ENCODE assay signal across 1 cellular context in the genomic region with DNA sequence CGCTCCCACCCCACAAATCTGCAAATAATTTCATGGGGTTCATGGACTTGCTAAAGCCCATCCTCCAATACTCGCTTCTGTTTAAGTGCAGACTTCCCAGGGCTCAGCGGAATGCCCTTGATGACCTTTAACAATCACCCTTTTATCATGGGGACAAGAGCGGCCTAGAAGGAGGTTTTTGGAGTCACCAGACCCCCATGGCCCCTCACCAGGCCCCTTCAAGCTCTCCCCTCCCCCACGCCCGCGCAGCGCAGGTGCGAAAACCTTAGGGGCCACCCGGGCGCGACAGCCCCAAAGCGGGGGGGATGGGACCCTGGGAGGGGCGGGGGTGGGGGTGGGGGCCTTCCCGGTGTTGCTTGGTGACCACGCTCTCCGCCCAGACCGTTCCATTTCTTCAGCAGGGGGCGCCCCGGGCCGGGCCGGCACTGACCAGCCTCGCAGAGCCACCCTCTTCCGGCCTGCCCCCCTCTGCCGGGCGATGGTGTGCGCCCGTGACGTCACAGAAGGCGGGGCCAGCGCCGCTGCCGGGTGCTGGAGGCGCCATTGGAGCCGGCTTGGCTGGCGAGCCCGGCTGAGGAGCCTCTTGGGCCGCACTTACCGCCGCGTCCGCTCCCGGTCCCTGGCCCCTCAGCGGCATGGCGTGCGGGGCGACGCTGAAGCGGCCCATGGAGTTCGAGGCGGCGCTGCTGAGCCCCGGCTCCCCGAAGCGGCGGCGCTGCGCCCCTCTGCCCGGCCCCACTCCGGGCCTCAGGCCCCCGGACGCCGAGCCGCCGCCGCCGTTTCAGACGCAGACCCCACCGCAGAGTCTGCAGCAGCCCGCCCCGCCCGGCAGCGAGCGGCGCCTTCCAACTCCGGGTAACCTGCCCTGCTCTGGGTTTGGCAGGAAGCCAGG.
TF ChIP-seq lines count a peak whose summit lies in the region.

A gene with protein sequence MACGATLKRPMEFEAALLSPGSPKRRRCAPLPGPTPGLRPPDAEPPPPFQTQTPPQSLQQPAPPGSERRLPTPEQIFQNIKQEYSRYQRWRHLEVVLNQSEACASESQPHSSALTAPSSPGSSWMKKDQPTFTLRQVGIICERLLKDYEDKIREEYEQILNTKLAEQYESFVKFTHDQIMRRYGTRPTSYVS (plus strand): TSS at position 531 of the 892 bp plus-strand sequence. CDS start 105 bp downstream, at position 636.

TF ChIP-seq in H1, 55 proteins besides CTCF, POLR2A, EP300 and RAD21 (continues in another document):
- TF ChIP-seq TCF12 (IDR thresholded peaks at IDR 0.05; ENCODE audit: low read depth, low read length) (peak; percentile 98), TBP (IDR thresholded peaks at IDR 0.05; ENCODE audit: low read depth, low read length) (peak; percentile 93), SUZ12 (IDR thresholded peaks at IDR 0.05; ENCODE audit: low read length) (no peak), GABPA (IDR thresholded peaks at IDR 0.05; ENCODE audit: borderline replicate concordance, insufficient read depth, low read length) (no peak), GTF2F1 (IDR thresholded peaks at IDR 0.05; ENCODE audit: borderline replicate concordance, low read depth, low read length) (no peak), RBBP5 (IDR thresholded peaks at IDR 0.05; ENCODE audit: borderline replicate concordance, low read depth, low read length) (peak; percentile 58), EGR1 (IDR thresholded peaks at IDR 0.05; ENCODE audit: borderline replicate concordance, low read depth, low read length) (peak; percentile 59; the same call in 1 of the 2 replicates), SIN3A (conservative IDR thresholded peaks at IDR 0.05 in 1 of 2, IDR thresholded peaks at IDR 0.05 in 1 of 2; ENCODE audit: low read depth in 1 of 2, low read length in 2 of 2) (peak; percentile 5 to 40; a peak in 2 of 4 replicates), PHF8 (conservative IDR thresholded peaks at IDR 0.05; ENCODE audit: low read depth, low read length) (peak; percentile 97), KDM1A (IDR thresholded peaks at IDR 0.05; ENCODE audit: borderline replicate concordance, low read length) (no peak), JUN (IDR thresholded peaks at IDR 0.05; ENCODE audit: low read depth, low read length) (no peak), SP2 (IDR thresholded peaks at IDR 0.05; ENCODE audit: low read length) (no peak), CHD2 (IDR thresholded peaks at IDR 0.05; ENCODE audit: low read length) (peak; percentile 32; the same call in 1 of the 2 replicates), RXRA (IDR thresholded peaks at IDR 0.05; ENCODE audit: insufficient read depth, low read depth, low read length) (0 out of 2 replicates have a peak, but pooled peaks have one; percentile 31), SRF (IDR thresholded peaks at IDR 0.05; ENCODE audit: low read depth, low read length) (no peak), RFX5 (IDR thresholded peaks at IDR 0.05; ENCODE audit: borderline replicate concordance, low read depth, low read length) (no peak), YY1 (IDR thresholded peaks at IDR 0.05; ENCODE audit: low read depth, low read length) (peak; percentile 90), RNF2 (IDR thresholded peaks at IDR 0.05; ENCODE audit: borderline replicate concordance, low read depth, low read length, missing control alignments, poor library complexity, severe bottlenecking) (no peak), NANOG (IDR thresholded peaks at IDR 0.05; ENCODE audit: insufficient read depth, low read depth, low read length, poor library complexity, severe bottlenecking) (peak; percentile 96), BCL11A (IDR thresholded peaks at IDR 0.05; ENCODE audit: low read depth in 2 of 2, low read length in 2 of 2) (no peak), TEAD4 (IDR thresholded peaks at IDR 0.05; ENCODE audit: low read depth, low read length) (peak; percentile 79), HDAC6 (IDR thresholded peaks at IDR 0.05; ENCODE audit: low read depth, low read length) (no peak), CEBPB (IDR thresholded peaks at IDR 0.05; ENCODE audit: low read depth, low read length) (no peak), EZH2 (IDR thresholded peaks at IDR 0.05; ENCODE audit: low read depth, low read length, severe bottlenecking) (no peak), SIX5 (IDR thresholded peaks at IDR 0.05; ENCODE audit: low read depth, low read length) (no peak), SP1 (IDR thresholded peaks at IDR 0.05; ENCODE audit: low read depth, low read length) (peak; percentile 88), BRCA1 (IDR thresholded peaks at IDR 0.05; ENCODE audit: low read depth, low read length) (peak; percentile 52; the same call in 1 of the 2 replicates), SP4 (IDR thresholded peaks at IDR 0.05; ENCODE audit: low read length) (0 out of 2 replicates have a peak, but pooled peaks have one; percentile 21), NRF1 (IDR thresholded peaks at IDR 0.05; ENCODE audit: low read depth, low read length) (no peak), MAFK (IDR thresholded peaks at IDR 0.05; ENCODE audit: low read depth, low read length) (no peak), KDM4A (IDR thresholded peaks at IDR 0.05; ENCODE audit: low read depth, low read length, severe bottlenecking) (peak; percentile 30), TAF7 (optimal IDR thresholded peaks at IDR 0.05; ENCODE audit: borderline replicate concordance, low read depth, low read length) (peak; percentile 92), BACH1 (IDR thresholded peaks at IDR 0.05; ENCODE audit: low read length) (no peak), CBX8 (IDR thresholded peaks at IDR 0.05; ENCODE audit: borderline replicate concordance, low read depth, low read length) (no peak), HDAC2 (IDR thresholded peaks at IDR 0.05; ENCODE audit: borderline replicate concordance in 1 of 2, low read depth in 2 of 2, low read length in 2 of 2) (peak in 1 of 2 experiments; percentile 97; a peak in 2 of 4 replicates), CTBP2 (IDR thresholded peaks at IDR 0.05; ENCODE audit: borderline replicate concordance, insufficient read depth, insufficient read length, low read length) (no peak), TAF1 (IDR thresholded peaks at IDR 0.05; ENCODE audit: low read depth, low read length) (peak; percentile 94), ASH2L (IDR thresholded peaks at IDR 0.05; ENCODE audit: low read length) (peak; percentile 78), SIRT6 (IDR thresholded peaks at IDR 0.05; ENCODE audit: low read length) (no peak), CHD1 (IDR thresholded peaks at IDR 0.05; ENCODE audit: low read depth, low read length) (peak; percentile 95), POU5F1 (IDR thresholded peaks at IDR 0.05; ENCODE audit: low read depth, low read length) (peak; percentile 81; the same call in 1 of the 2 replicates), FOSL1 (IDR thresholded peaks at IDR 0.05; ENCODE audit: insufficient read depth, low read depth, low read length) (no peak), CBX5 (IDR thresholded peaks at IDR 0.05; ENCODE audit: low read depth, low read length) (no peak), KDM5A (IDR thresholded peaks at IDR 0.05; ENCODE audit: low read length) (no peak), SAP30 (IDR thresholded peaks at IDR 0.05; ENCODE audit: insufficient read depth, insufficient replicate concordance, low read length) (no peak)
- TF ChIP-seq, protein P1, sequence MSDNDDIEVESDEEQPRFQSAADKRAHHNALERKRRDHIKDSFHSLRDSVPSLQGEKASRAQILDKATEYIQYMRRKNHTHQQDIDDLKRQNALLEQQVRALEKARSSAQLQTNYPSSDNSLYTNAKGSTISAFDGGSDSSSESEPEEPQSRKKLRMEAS (IDR thresholded peaks at IDR 0.05): peak; percentile 82
- TF ChIP-seq, protein P2, sequence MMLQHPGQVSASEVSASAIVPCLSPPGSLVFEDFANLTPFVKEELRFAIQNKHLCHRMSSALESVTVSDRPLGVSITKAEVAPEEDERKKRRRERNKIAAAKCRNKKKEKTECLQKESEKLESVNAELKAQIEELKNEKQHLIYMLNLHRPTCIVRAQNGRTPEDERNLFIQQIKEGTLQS (IDR thresholded peaks at IDR 0.05; ENCODE audit: insufficient read depth, low read depth, low read length): no peak
- TF ChIP-seq, protein P3, sequence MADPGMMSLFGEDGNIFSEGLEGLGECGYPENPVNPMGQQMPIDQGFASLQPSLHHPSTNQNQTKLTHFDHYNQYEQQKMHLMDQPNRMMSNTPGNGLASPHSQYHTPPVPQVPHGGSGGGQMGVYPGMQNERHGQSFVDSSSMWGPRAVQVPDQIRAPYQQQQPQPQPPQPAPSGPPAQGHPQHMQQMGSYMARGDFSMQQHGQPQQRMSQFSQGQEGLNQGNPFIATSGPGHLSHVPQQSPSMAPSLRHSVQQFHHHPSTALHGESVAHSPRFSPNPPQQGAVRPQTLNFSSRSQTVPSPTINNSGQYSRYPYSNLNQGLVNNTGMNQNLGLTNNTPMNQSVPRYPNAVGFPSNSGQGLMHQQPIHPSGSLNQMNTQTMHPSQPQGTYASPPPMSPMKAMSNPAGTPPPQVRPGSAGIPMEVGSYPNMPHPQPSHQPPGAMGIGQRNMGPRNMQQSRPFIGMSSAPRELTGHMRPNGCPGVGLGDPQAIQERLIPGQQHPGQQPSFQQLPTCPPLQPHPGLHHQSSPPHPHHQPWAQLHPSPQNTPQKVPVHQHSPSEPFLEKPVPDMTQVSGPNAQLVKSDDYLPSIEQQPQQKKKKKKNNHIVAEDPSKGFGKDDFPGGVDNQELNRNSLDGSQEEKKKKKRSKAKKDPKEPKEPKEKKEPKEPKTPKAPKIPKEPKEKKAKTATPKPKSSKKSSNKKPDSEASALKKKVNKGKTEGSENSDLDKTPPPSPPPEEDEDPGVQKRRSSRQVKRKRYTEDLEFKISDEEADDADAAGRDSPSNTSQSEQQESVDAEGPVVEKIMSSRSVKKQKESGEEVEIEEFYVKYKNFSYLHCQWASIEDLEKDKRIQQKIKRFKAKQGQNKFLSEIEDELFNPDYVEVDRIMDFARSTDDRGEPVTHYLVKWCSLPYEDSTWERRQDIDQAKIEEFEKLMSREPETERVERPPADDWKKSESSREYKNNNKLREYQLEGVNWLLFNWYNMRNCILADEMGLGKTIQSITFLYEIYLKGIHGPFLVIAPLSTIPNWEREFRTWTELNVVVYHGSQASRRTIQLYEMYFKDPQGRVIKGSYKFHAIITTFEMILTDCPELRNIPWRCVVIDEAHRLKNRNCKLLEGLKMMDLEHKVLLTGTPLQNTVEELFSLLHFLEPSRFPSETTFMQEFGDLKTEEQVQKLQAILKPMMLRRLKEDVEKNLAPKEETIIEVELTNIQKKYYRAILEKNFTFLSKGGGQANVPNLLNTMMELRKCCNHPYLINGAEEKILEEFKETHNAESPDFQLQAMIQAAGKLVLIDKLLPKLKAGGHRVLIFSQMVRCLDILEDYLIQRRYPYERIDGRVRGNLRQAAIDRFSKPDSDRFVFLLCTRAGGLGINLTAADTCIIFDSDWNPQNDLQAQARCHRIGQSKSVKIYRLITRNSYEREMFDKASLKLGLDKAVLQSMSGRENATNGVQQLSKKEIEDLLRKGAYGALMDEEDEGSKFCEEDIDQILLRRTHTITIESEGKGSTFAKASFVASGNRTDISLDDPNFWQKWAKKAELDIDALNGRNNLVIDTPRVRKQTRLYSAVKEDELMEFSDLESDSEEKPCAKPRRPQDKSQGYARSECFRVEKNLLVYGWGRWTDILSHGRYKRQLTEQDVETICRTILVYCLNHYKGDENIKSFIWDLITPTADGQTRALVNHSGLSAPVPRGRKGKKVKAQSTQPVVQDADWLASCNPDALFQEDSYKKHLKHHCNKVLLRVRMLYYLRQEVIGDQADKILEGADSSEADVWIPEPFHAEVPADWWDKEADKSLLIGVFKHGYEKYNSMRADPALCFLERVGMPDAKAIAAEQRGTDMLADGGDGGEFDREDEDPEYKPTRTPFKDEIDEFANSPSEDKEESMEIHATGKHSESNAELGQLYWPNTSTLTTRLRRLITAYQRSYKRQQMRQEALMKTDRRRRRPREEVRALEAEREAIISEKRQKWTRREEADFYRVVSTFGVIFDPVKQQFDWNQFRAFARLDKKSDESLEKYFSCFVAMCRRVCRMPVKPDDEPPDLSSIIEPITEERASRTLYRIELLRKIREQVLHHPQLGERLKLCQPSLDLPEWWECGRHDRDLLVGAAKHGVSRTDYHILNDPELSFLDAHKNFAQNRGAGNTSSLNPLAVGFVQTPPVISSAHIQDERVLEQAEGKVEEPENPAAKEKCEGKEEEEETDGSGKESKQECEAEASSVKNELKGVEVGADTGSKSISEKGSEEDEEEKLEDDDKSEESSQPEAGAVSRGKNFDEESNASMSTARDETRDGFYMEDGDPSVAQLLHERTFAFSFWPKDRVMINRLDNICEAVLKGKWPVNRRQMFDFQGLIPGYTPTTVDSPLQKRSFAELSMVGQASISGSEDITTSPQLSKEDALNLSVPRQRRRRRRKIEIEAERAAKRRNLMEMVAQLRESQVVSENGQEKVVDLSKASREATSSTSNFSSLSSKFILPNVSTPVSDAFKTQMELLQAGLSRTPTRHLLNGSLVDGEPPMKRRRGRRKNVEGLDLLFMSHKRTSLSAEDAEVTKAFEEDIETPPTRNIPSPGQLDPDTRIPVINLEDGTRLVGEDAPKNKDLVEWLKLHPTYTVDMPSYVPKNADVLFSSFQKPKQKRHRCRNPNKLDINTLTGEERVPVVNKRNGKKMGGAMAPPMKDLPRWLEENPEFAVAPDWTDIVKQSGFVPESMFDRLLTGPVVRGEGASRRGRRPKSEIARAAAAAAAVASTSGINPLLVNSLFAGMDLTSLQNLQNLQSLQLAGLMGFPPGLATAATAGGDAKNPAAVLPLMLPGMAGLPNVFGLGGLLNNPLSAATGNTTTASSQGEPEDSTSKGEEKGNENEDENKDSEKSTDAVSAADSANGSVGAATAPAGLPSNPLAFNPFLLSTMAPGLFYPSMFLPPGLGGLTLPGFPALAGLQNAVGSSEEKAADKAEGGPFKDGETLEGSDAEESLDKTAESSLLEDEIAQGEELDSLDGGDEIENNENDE (IDR thresholded peaks at IDR 0.05; ENCODE audit: insufficient replicate concordance, low read length): peak; percentile 59
- TF ChIP-seq, protein P4, sequence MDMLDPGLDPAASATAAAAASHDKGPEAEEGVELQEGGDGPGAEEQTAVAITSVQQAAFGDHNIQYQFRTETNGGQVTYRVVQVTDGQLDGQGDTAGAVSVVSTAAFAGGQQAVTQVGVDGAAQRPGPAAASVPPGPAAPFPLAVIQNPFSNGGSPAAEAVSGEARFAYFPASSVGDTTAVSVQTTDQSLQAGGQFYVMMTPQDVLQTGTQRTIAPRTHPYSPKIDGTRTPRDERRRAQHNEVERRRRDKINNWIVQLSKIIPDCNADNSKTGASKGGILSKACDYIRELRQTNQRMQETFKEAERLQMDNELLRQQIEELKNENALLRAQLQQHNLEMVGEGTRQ (IDR thresholded peaks at IDR 0.05; ENCODE audit: low read length): no peak
- TF ChIP-seq, protein P5, sequence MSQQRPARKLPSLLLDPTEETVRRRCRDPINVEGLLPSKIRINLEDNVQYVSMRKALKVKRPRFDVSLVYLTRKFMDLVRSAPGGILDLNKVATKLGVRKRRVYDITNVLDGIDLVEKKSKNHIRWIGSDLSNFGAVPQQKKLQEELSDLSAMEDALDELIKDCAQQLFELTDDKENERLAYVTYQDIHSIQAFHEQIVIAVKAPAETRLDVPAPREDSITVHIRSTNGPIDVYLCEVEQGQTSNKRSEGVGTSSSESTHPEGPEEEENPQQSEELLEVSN (IDR thresholded peaks at IDR 0.05): no peak; the same call in 1 of the 2 replicates
- TF ChIP-seq, protein P6, sequence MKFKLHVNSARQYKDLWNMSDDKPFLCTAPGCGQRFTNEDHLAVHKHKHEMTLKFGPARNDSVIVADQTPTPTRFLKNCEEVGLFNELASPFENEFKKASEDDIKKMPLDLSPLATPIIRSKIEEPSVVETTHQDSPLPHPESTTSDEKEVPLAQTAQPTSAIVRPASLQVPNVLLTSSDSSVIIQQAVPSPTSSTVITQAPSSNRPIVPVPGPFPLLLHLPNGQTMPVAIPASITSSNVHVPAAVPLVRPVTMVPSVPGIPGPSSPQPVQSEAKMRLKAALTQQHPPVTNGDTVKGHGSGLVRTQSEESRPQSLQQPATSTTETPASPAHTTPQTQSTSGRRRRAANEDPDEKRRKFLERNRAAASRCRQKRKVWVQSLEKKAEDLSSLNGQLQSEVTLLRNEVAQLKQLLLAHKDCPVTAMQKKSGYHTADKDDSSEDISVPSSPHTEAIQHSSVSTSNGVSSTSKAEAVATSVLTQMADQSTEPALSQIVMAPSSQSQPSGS (IDR thresholded peaks at IDR 0.05; ENCODE audit: low read length): no peak
